In genomic region chr16:9797306-9797705, GRCh38 we compare ENCODE assay signal across 17 cellular contexts.
DNase-seq lines count a peak whose midpoint lies in the region; ATAC-seq, FAIRE-seq and TF ChIP-seq lines count a peak whose summit lies in the region.
"Had no signal": no experiment of that assay in that cellular context is flagged by ENCODE, and none has a peak within 500 bp of the region (broad histone marks: within the 10 kb centered on the region; RNA-seq: fewer than 3 reads in every experiment).

No MANE protein-coding gene starts in this region.

- H3K27me3 ChIP-seq in bronchial epithelial cell (ENCODE audit: control insufficient read depth, insufficient read depth, low read length) (no peaks in the 10 kb centered on the region), neural progenitor cell (no peaks in the 10 kb centered on the region)
- H3K27me3 ChIP-seq: gastrocnemius medialis, Peyer's patch had no signal

- H3K27ac ChIP-seq in neural progenitor cell: no peak overlapping the region
- H3K27ac ChIP-seq: gastrocnemius medialis, Peyer's patch had no signal

- H3K27ac Mint-ChIP-seq in progenitor cell of endocrine pancreas (no peak overlapping the region), neural progenitor cell (no peak overlapping the region)
- H3K27ac Mint-ChIP-seq: activated CD8-positive, alpha-beta T cell treated with anti-CD3 and anti-CD28 coated beads, Interleukin-2, amount 10 ng/mL, durations not matched to agents 7 days and 5 days; activated naive CD4-positive, alpha-beta T cell treated with anti-CD3 and anti-CD28 coated beads, Interleukin-2, amount 10 ng/mL, durations not matched to agents 7 days and 5 days had no signal

- peaks cover 4% of the 10 kb centered on the region for H3K36me3 Mint-ChIP-seq in progenitor cell of endocrine pancreas (ENCODE audit: insufficient read depth)
- no peaks in the 10 kb centered on the region for H3K36me3 Mint-ChIP-seq in neural progenitor cell
- H3K36me3 Mint-ChIP-seq: activated naive CD4-positive, alpha-beta T cell treated with anti-CD3 and anti-CD28 coated beads, Interleukin-2, amount 10 ng/mL, durations not matched to agents 7 days and 5 days had no signal

- H3K79me2 ChIP-seq in neural progenitor cell (ENCODE audit: low read depth): no peaks in the 10 kb centered on the region

- peaks cover 5% of the 10 kb centered on the region for H3K9me3 Mint-ChIP-seq in progenitor cell of endocrine pancreas (ENCODE audit: low read depth)
- peaks cover 6% of the 10 kb centered on the region for H3K9me3 Mint-ChIP-seq in neural progenitor cell

- no peak for ATAC-seq in HG03571 (IDR thresholded peaks at IDR 0.05; ENCODE audit: unreplicated experiment)
- ATAC-seq: activated CD8-positive, alpha-beta T cell treated with anti-CD3 and anti-CD28 coated beads, Interleukin-2, amount 10 ng/mL, durations not matched to agents 7 days and 5 days had no signal

- no peaks in the 10 kb centered on the region for H3K4me1 ChIP-seq in neural progenitor cell
- H3K4me1 ChIP-seq: gastrocnemius medialis, Peyer's patch had no signal

- H3K27me3 Mint-ChIP-seq in progenitor cell of endocrine pancreas: no peaks in the 10 kb centered on the region
- no peaks in the 10 kb centered on the region for H3K27me3 Mint-ChIP-seq in neural progenitor cell (ENCODE audit: insufficient read depth, low read depth)
- H3K27me3 Mint-ChIP-seq: activated naive CD4-positive, alpha-beta T cell treated with anti-CD3 and anti-CD28 coated beads, Interleukin-2, amount 10 ng/mL, durations not matched to agents 7 days and 5 days had no signal

- H3K36me3 ChIP-seq in bronchial epithelial cell (ENCODE audit: control insufficient read depth, insufficient read depth, low read length) (no peaks in the 10 kb centered on the region), neural progenitor cell (no peaks in the 10 kb centered on the region)
- H3K36me3 ChIP-seq: gastrocnemius medialis, Peyer's patch had no signal

- no peaks in the 10 kb centered on the region for H4K20me1 ChIP-seq in neural progenitor cell (ENCODE audit: low read depth)

- H3K4me3 ChIP-seq in AG10803 (ENCODE audit: low read length) (no peak overlapping the region), bronchial epithelial cell (ENCODE audit: low read depth, low read length) (no peak overlapping the region), neural progenitor cell (no peak overlapping the region)
- H3K4me3 ChIP-seq: coronary artery, gastrocnemius medialis, Peyer's patch had no signal

- no peak for TF ChIP-seq CTCF in AG10803 (conservative IDR thresholded peaks at IDR 0.05; ENCODE audit: low read length)
- TF ChIP-seq CTCF in bronchial epithelial cell (IDR thresholded peaks at IDR 0.05; ENCODE audit: insufficient read depth, low read length, severe bottlenecking): no peak
- no peak for TF ChIP-seq CTCF in progenitor cell of endocrine pancreas (IDR thresholded peaks at IDR 0.05; ENCODE audit: unreplicated experiment)
- TF ChIP-seq CTCF in neural progenitor cell (IDR thresholded peaks at IDR 0.05): no peak

- no peaks in the 10 kb centered on the region for H3K9me3 ChIP-seq in neural progenitor cell (ENCODE audit: low read depth)
- H3K9me3 ChIP-seq: gastrocnemius medialis, Peyer's patch had no signal

- H3K4me1 Mint-ChIP-seq in progenitor cell of endocrine pancreas (ENCODE audit: low read depth) (no peaks in the 10 kb centered on the region), neural progenitor cell (no peaks in the 10 kb centered on the region)
- H3K4me1 Mint-ChIP-seq: activated naive CD4-positive, alpha-beta T cell treated with anti-CD3 and anti-CD28 coated beads, Interleukin-2, amount 10 ng/mL, durations not matched to agents 7 days and 5 days had no signal

- no peaks in the 10 kb centered on the region for H3F3A ChIP-seq in neural progenitor cell (ENCODE audit: low read depth)

- no peak overlapping the region for H2AFZ ChIP-seq in neural progenitor cell (replicated peaks)

- DNase-seq in AG10803 (ENCODE audit: low read depth) (peak; percentile 35), LHCN-M2 (ENCODE audit: low read depth) (peak; percentile 48), bronchial epithelial cell (ENCODE audit: low read depth) (peak; percentile 78), islet precursor cell (peak; percentile 73), progenitor cell of endocrine pancreas (ENCODE audit: low spot score, unreplicated experiment) (no peak), NCI-H1694 (lab: John Stamatoyannopoulos, UW) (no peak), neural progenitor cell (ENCODE audit: low spot score) (no peak)
- DNase-seq: activated CD8-positive, alpha-beta T cell treated with anti-CD3 and anti-CD28 coated beads, Interleukin-2, amount 10 ng/mL, durations not matched to agents 7 days and 5 days; activated naive CD4-positive, alpha-beta T cell treated with anti-CD3 and anti-CD28 coated beads, Interleukin-2, amount 10 ng/mL, durations not matched to agents 7 days and 5 days; gastrocnemius medialis; GDM1; MV-4-11; NCI-H446 treated with DMSO at 0.1 percent for 48 hours; Peyer's patch; T-helper 9 cell had no signal

- no peak overlapping the region for H3K4me2 ChIP-seq in neural progenitor cell

- FAIRE-seq in bronchial epithelial cell (lab: Jason Lieb, UNC): no peak

- no peak overlapping the region for H3K9ac ChIP-seq in neural progenitor cell

- H3K4me3 Mint-ChIP-seq in progenitor cell of endocrine pancreas (ENCODE audit: low read depth) (no peak overlapping the region), neural progenitor cell (no peak overlapping the region)
- H3K4me3 Mint-ChIP-seq: activated CD8-positive, alpha-beta T cell treated with anti-CD3 and anti-CD28 coated beads, Interleukin-2, amount 10 ng/mL, durations not matched to agents 7 days and 5 days; activated naive CD4-positive, alpha-beta T cell treated with anti-CD3 and anti-CD28 coated beads, Interleukin-2, amount 10 ng/mL, durations not matched to agents 7 days and 5 days had no signal

Comparison
In these comparisons a context has a peak if more than half of its experiments do, and no peak if none do; other contexts are left out.
1. DNase-seq: peak in AG10803 (single experiment), LHCN-M2 (single experiment), bronchial epithelial cell (single experiment) and islet precursor cell (single experiment); none in progenitor cell of endocrine pancreas (single experiment), NCI-H1694 (single experiment) and neural progenitor cell (single experiment).